Comparison of ENCODE assay signal across 8 cellular contexts in the genomic region with DNA sequence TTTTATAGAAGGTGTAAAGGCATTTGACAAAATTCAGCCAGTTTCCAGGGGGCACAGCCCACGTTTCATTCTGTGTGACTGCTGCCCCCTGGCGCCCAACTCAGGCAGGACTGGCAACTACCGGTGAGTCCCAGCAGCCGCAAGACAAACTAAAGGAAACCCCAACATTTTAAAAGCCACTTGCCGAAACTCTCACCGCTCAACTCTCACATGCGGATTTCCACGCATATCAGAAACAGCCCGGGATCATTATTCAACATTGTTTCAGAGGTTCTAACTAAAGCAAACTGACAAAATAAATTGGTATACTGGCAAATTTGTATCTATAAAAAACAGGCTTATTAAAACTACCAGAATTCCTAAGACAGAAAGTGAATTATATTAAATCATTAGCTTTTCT. TPM values are rescaled to one million over a fixed set of nuclear protein-coding genes. Genes with fewer than 3 reads are reported as not detected.
DNase-seq lines count a peak whose midpoint lies in the region; ATAC-seq, FAIRE-seq and TF ChIP-seq lines count a peak whose summit lies in the region.

No MANE protein-coding gene starts in this region.

- 1% methylated on average over 9 of the region's 9 CpGs for WGBS in lung, 2 donors

- H3K4me1 Mint-ChIP-seq in activated CD8-positive, alpha-beta T cell treated with anti-CD3 and anti-CD28 coated beads for 36 hours (ENCODE audit: low read depth), result peaks cover 15% of the 10 kb centered on the region

- H3K4me3 Mint-ChIP-seq in activated CD8-positive, alpha-beta T cell treated with anti-CD3 and anti-CD28 coated beads for 36 hours, result peak overlapping the region; percentile 73

- ATAC-seq in activated CD8-positive, alpha-beta T cell treated with anti-CD3 and anti-CD28 coated beads for 36 hours, result peak; percentile 79
- ATAC-seq in lung (ENCODE audit: insufficient read depth, low FRiP score), result peak; percentile 62
- ATAC-seq in GM19351 (IDR thresholded peaks at IDR 0.05; ENCODE audit: unreplicated experiment), result no peak

- H3K36me3 ChIP-seq in duodenal mucosa (ENCODE audit: control insufficient read depth in 1 of 2, insufficient read depth in 2 of 2, low read length in 2 of 2) (peaks cover 0 to 2% of the 10 kb centered on the region in 2 donors), lung (ENCODE audit: control insufficient read depth in 2 of 2, insufficient read depth in 2 of 2, low read length in 2 of 2) (peaks cover 0 to 7% of the 10 kb centered on the region in 2 donors)

- H3K4me1 ChIP-seq in duodenal mucosa (ENCODE audit: control insufficient read depth in 1 of 2, insufficient read depth in 2 of 2, low read length in 2 of 2), result peaks cover 4 to 5% of the 10 kb centered on the region in 2 donors
- H3K4me1 ChIP-seq in lung (ENCODE audit: control insufficient read depth in 2 of 2, insufficient read depth in 2 of 2, low read length in 2 of 2), result no peaks in the 10 kb centered on the region

- peak overlapping the region; percentile 40 to 62 for H3K4me3 ChIP-seq in duodenal mucosa (ENCODE audit: low read depth in 1 of 2, low read length in 2 of 2)
- no peak overlapping the region for H3K4me3 ChIP-seq in lung

- DNase-seq in AG08395 (ENCODE audit: low spot score) (peak; percentile 81), GM19239 (ENCODE audit: insufficient read length, low spot score) (peak; percentile 83), NCI-H774 (lab: John Stamatoyannopoulos, UW) (peak; percentile 1), lung (ENCODE audit: low spot score) (peak; percentile 77)
- DNase-seq in activated CD8-positive, alpha-beta T cell treated with anti-CD3 and anti-CD28 coated beads for 36 hours, result peak; percentile 93
- DNase-seq in stimulated activated CD8-positive, alpha-beta memory T cell treated with anti-CD3 and anti-CD28 coated beads, Interleukin-12 subunit alpha, Interleukin-12 subunit beta, amount 100 ng/mL, for 4 hours (ENCODE audit: low read depth), result peak; percentile 68

- no peaks in the 10 kb centered on the region for H3K27me3 Mint-ChIP-seq in activated CD8-positive, alpha-beta T cell treated with anti-CD3 and anti-CD28 coated beads for 36 hours

- TF ChIP-seq CTCF in activated CD8-positive, alpha-beta T cell treated with anti-CD3 and anti-CD28 coated beads for 36 hours (IDR thresholded peaks at IDR 0.05), result peak; percentile 99
- peak; percentile 81 for TF ChIP-seq CTCF in lung (IDR thresholded peaks at IDR 0.05; ENCODE audit: control extremely low read depth, extremely low read depth)

- POLR2A ChIA-PET in activated CD8-positive, alpha-beta T cell treated with anti-CD3 and anti-CD28 coated beads for 36 hours (lab: Charles Lee), result interaction anchor here (0.6 to 1.8 kb wide), 2 partner anchors 42 to 165 kb away, joined by 3 to 6 read pairs; no protein-coding TSS in a partner anchor

- peak overlapping the region; percentile 56 for H3K27ac Mint-ChIP-seq in activated CD8-positive, alpha-beta T cell treated with anti-CD3 and anti-CD28 coated beads for 36 hours

- H3K27ac ChIP-seq in duodenal mucosa (ENCODE audit: low read depth, low read length) (no peak overlapping the region), lung (ENCODE audit: low read depth in 1 of 2, low read length in 1 of 2) (no peak overlapping the region)

- H3K9me3 ChIP-seq in duodenal mucosa (ENCODE audit: control insufficient read depth in 1 of 2, low read length in 2 of 2) (peaks cover 2 to 3% of the 10 kb centered on the region in 2 donors), lung (ENCODE audit: control insufficient read depth in 2 of 2, insufficient read depth in 1 of 2, low read length in 1 of 2) (peaks cover under 1 to 1% of the 10 kb centered on the region in 2 donors)

- H3K27me3 ChIP-seq in duodenal mucosa (ENCODE audit: control insufficient read depth in 1 of 2, insufficient read depth in 2 of 2, low read length in 2 of 2) (no peaks in the 10 kb centered on the region), lung (ENCODE audit: control insufficient read depth, insufficient read depth) (no peaks in the 10 kb centered on the region)

- CTCF ChIA-PET in activated CD8-positive, alpha-beta T cell treated with anti-CD3 and anti-CD28 coated beads for 36 hours (lab: Charles Lee), result interaction anchor here (0.6 to 3.4 kb wide), 30 partner anchors 10 to 658 kb away, joined by 3 to 25 read pairs (median 4); partner anchors contain the start of genes SLC35E4 and SMTN

- intact Hi-C loops in activated CD8-positive, alpha-beta T cell treated with anti-CD3 and anti-CD28 coated beads for 36 hours (cut with micrococcal nuclease), result loop anchor here (2.0 to 10.0 kb wide), 2 partner anchors 158 to 296 kb away; no protein-coding TSS in a partner anchor

- no peak overlapping the region for H3K9ac ChIP-seq in duodenal mucosa (ENCODE audit: low read depth in 1 of 2, low read length in 2 of 2)

- H3K36me3 Mint-ChIP-seq in activated CD8-positive, alpha-beta T cell treated with anti-CD3 and anti-CD28 coated beads for 36 hours (ENCODE audit: low read depth), result peaks cover 22% of the 10 kb centered on the region

- peak; percentile 66 for FAIRE-seq in GM19239 (lab: Jason Lieb, UNC)

- H3K9me3 Mint-ChIP-seq in activated CD8-positive, alpha-beta T cell treated with anti-CD3 and anti-CD28 coated beads for 36 hours, result no peaks in the 10 kb centered on the region

RNA-seq across cellular contexts. Expression of gene MORC2, which starts 48.2 kb away (rescaled TPM):
- total RNA-seq in activated CD8-positive, alpha-beta T cell treated with anti-CD3 and anti-CD28 coated beads for 36 hours, result 10 to 100 TPM; 20.8 to 23.0 TPM
- total RNA-seq in lung, result 10 to 100 TPM; 20.7 to 24.7 TPM
- polyA plus RNA-seq in lung, result 10 to 100 TPM; 11.9 to 20.8 TPM

RNA-seq across cellular contexts. Expression of gene TUG1, which starts 48.7 kb away (rescaled TPM):
- total RNA-seq in activated CD8-positive, alpha-beta T cell treated with anti-CD3 and anti-CD28 coated beads for 36 hours, result 10 to 100 TPM; 45.2 to 45.7 TPM
- total RNA-seq in lung, result 100 to 1,000 TPM in 1 of 2 donors, 10 to 100 TPM in 1; 51.6 to 147 TPM
- polyA plus RNA-seq in lung, result 10 to 100 TPM; 24.3 to 28.7 TPM

Comparison
In these comparisons a context has a peak if more than half of its experiments do, and no peak if none do; other contexts are left out.
1. DNase-seq: peak in every context shown above with its lines; median percentile 93 in activated CD8-positive, alpha-beta T cell treated with anti-CD3 and anti-CD28 coated beads for 36 hours; 83 in GM19239; 81 in AG08395; 77 in lung; 68 in stimulated activated CD8-positive, alpha-beta memory T cell treated with anti-CD3 and anti-CD28 coated beads, Interleukin-12 subunit alpha, Interleukin-12 subunit beta, amount 100 ng/mL, for 4 hours; 1 in NCI-H774.